ENCODE assay signal across 21 cellular contexts in genomic region chr13:47298506-47298905, GRCh38.
A peak's percentile ranks its signal among the peaks of the same experiment; 100 is the strongest.
DNase-seq lines count a peak whose midpoint lies in the region; ATAC-seq, FAIRE-seq and TF ChIP-seq lines count a peak whose summit lies in the region.
"Had no signal": no experiment of that assay in that cellular context is flagged by ENCODE, and none has a peak within 500 bp of the region (broad histone marks: within the 10 kb centered on the region; RNA-seq: fewer than 3 reads in every experiment).

No MANE protein-coding gene starts in this region.

- DNase-seq in ELR (ENCODE audit: low read depth) (peak; percentile 36), PC-3 (peak; percentile 55), fibroblast of lung (ENCODE audit: low read depth in 2 of 2) (peak; percentile 39 to 71), mesenchymal stem cell (peak; percentile 18), NCI-H1105 treated with DMSO at 0.1 percent for 48 hours (lab: John Stamatoyannopoulos, UW) (no peak), NCI-H1417 (lab: John Stamatoyannopoulos, UW) (no peak), H54 (ENCODE audit: insufficient read length, low spot score) (no peak)
- DNase-seq in activated CD8-positive, alpha-beta T cell treated with anti-CD3 and anti-CD28 coated beads for 36 hours: no peak
- DNase-seq: ACHN; C1 segment of cervical spinal cord; CD8-positive, alpha-beta memory T cell; GOT3; KBM-7; MV-4-11; NCI-H1436; NCI-H1930; NCI-H69; NK-92 treated with Interleukin-12 subunit alpha and Interleukin-12 subunit beta, amount 100 ng/mL, for 24 hours; RPMI8226; SIG-M5 had no signal

- H3K4ac ChIP-seq in mesenchymal stem cell (ENCODE audit: low read depth in 1 of 2, low read length in 2 of 2): peak overlapping the region in 1 of 2 experiments; percentile 9

- no peak overlapping the region for H2AK5ac ChIP-seq in mesenchymal stem cell (ENCODE audit: low read length, severe bottlenecking)

- no peak overlapping the region for H2BK120ac ChIP-seq in mesenchymal stem cell (ENCODE audit: low read depth, low read length)

- H3K4me3 ChIP-seq in PC-3 (ENCODE audit: low read length) (no peak overlapping the region), fibroblast of lung (replicated peaks in 1 of 4; ENCODE audit: control extremely low read depth in 1 of 4, insufficient read depth in 1 of 4, low read depth in 3 of 4, low read length in 4 of 4) (no peak overlapping the region), mesenchymal stem cell (ENCODE audit: insufficient read depth in 1 of 2, low read depth in 1 of 2, low read length in 2 of 2) (no peak overlapping the region)

- no peak for ATAC-seq in PC-3
- ATAC-seq in activated CD8-positive, alpha-beta T cell treated with anti-CD3 and anti-CD28 coated beads for 36 hours: no peak

- H3K9me3 ChIP-seq in PC-3 (ENCODE audit: low read length): no peaks in the 10 kb centered on the region
- no peaks in the 10 kb centered on the region for H3K9me3 ChIP-seq in fibroblast of lung (ENCODE audit: control insufficient read depth, insufficient read depth, low read depth, low read length)
- no peaks in the 10 kb centered on the region for H3K9me3 ChIP-seq in mesenchymal stem cell (ENCODE audit: control insufficient read depth, low read length)

- H3K9ac ChIP-seq in PC-3 (ENCODE audit: low read length) (no peak overlapping the region), fibroblast of lung (ENCODE audit: insufficient read depth, low read length) (no peak overlapping the region), mesenchymal stem cell (ENCODE audit: low read length) (no peak overlapping the region)

- intact Hi-C loops in PC-3 (cut with micrococcal nuclease): no loop called here
- intact Hi-C loops in activated CD8-positive, alpha-beta T cell treated with anti-CD3 and anti-CD28 coated beads for 36 hours (cut with micrococcal nuclease): no loop called here

- no peak overlapping the region for H3K18ac ChIP-seq in mesenchymal stem cell (ENCODE audit: low read depth in 1 of 2, low read length in 2 of 2)

- H2BK5ac ChIP-seq in mesenchymal stem cell (ENCODE audit: low read depth, low read length, poor library complexity, severe bottlenecking): no peak overlapping the region

- no peaks in the 10 kb centered on the region for H3K4me1 Mint-ChIP-seq in activated CD8-positive, alpha-beta T cell treated with anti-CD3 and anti-CD28 coated beads for 36 hours (ENCODE audit: low read depth)
- H3K4me1 Mint-ChIP-seq: CD8-positive, alpha-beta memory T cell had no signal

- H3K27me3 Mint-ChIP-seq in activated CD8-positive, alpha-beta T cell treated with anti-CD3 and anti-CD28 coated beads for 36 hours: no peaks in the 10 kb centered on the region

- no peak overlapping the region for H2BK15ac ChIP-seq in mesenchymal stem cell (ENCODE audit: low read depth, poor library complexity, severe bottlenecking)

- no peaks in the 10 kb centered on the region for H3K9me2 ChIP-seq in PC-3 (replicated peaks; ENCODE audit: low read length)

- no peaks in the 10 kb centered on the region for H3K79me1 ChIP-seq in mesenchymal stem cell (replicated peaks; ENCODE audit: low read length, poor library complexity, severe bottlenecking)

- H3K36me3 Mint-ChIP-seq in activated CD8-positive, alpha-beta T cell treated with anti-CD3 and anti-CD28 coated beads for 36 hours (ENCODE audit: low read depth): no peaks in the 10 kb centered on the region
- H3K36me3 Mint-ChIP-seq: CD8-positive, alpha-beta memory T cell had no signal

- peak overlapping the region in 1 of 2 experiments; percentile 8 for H2BK12ac ChIP-seq in mesenchymal stem cell (ENCODE audit: low read length in 2 of 2)

- H3K9me3 Mint-ChIP-seq in activated CD8-positive, alpha-beta T cell treated with anti-CD3 and anti-CD28 coated beads for 36 hours: no peaks in the 10 kb centered on the region

- H3K4me2 ChIP-seq in PC-3 (ENCODE audit: low read length): no peak overlapping the region
- H3K4me2 ChIP-seq in fibroblast of lung (ENCODE audit: extremely low read depth, insufficient read depth, low read length): no peak overlapping the region
- no peak overlapping the region for H3K4me2 ChIP-seq in mesenchymal stem cell (ENCODE audit: low read length, poor library complexity, severe bottlenecking)

- H3K79me2 ChIP-seq in PC-3 (ENCODE audit: low read length): no peaks in the 10 kb centered on the region
- H3K79me2 ChIP-seq in fibroblast of lung (ENCODE audit: control insufficient read depth, insufficient read depth, low read length): no peaks in the 10 kb centered on the region

- H3K23ac ChIP-seq in mesenchymal stem cell (ENCODE audit: low read length in 2 of 2): no peak overlapping the region

- H3K27me3 ChIP-seq in PC-3 (ENCODE audit: low read length) (no peaks in the 10 kb centered on the region), fibroblast of lung (ENCODE audit: control insufficient read depth, insufficient read depth, low read length) (no peaks in the 10 kb centered on the region), mesenchymal stem cell (ENCODE audit: control insufficient read depth in 1 of 2, insufficient read depth in 1 of 2, low read length in 2 of 2) (no peaks in the 10 kb centered on the region)

- no peak for FAIRE-seq in H54 (lab: Jason Lieb, UNC)
- FAIRE-seq: D721Med had no signal

- POLR2A ChIA-PET in PC-3 (lab: Charles Lee; ENCODE audit: unreplicated experiment): no interaction called here
- POLR2A ChIA-PET in activated CD8-positive, alpha-beta T cell treated with anti-CD3 and anti-CD28 coated beads for 36 hours (lab: Charles Lee): no interaction called here

- no peak overlapping the region for H4K8ac ChIP-seq in mesenchymal stem cell (ENCODE audit: low read length)

- no peak overlapping the region for H3K14ac ChIP-seq in mesenchymal stem cell (ENCODE audit: low read length in 2 of 2)

- H3K36me3 ChIP-seq in PC-3 (ENCODE audit: low read depth, low read length) (no peaks in the 10 kb centered on the region), fibroblast of lung (ENCODE audit: control insufficient read depth, insufficient read depth, low read length) (no peaks in the 10 kb centered on the region), mesenchymal stem cell (ENCODE audit: control insufficient read depth in 1 of 2, insufficient read depth in 2 of 2, low read depth in 1 of 2, low read length in 2 of 2) (no peaks in the 10 kb centered on the region)

- H4K20me1 ChIP-seq in PC-3 (ENCODE audit: low read length): no peaks in the 10 kb centered on the region
- H4K20me1 ChIP-seq in fibroblast of lung (ENCODE audit: control insufficient read depth, extremely low read depth, insufficient read depth, low read length): no peaks in the 10 kb centered on the region

- no TSS peak for BruUV-seq in PC-3 (replicated peaks; lab: Mats Ljungman, UMichigan)

- H3K27ac ChIP-seq in PC-3 (ENCODE audit: low read length) (peak overlapping the region; percentile 30), fibroblast of lung (ENCODE audit: insufficient read depth, low read length) (no peak overlapping the region), mesenchymal stem cell (ENCODE audit: low read length, poor library complexity, severe bottlenecking) (no peak overlapping the region)

- H2AFZ ChIP-seq in PC-3 (ENCODE audit: low read length) (no peak overlapping the region), fibroblast of lung (ENCODE audit: low read length) (no peak overlapping the region), mesenchymal stem cell (ENCODE audit: low read depth, low read length) (no peak overlapping the region)

- H3K4me3 Mint-ChIP-seq in activated CD8-positive, alpha-beta T cell treated with anti-CD3 and anti-CD28 coated beads for 36 hours: no peak overlapping the region
- H3K4me3 Mint-ChIP-seq: CD8-positive, alpha-beta memory T cell had no signal

- TF ChIP-seq POLR2A in H54 (IDR thresholded peaks at IDR 0.05; ENCODE audit: low read depth, low read length): no peak

- CTCF ChIA-PET in PC-3 (lab: Charles Lee): no interaction called here
- CTCF ChIA-PET in activated CD8-positive, alpha-beta T cell treated with anti-CD3 and anti-CD28 coated beads for 36 hours (lab: Charles Lee): no interaction called here

- no peak overlapping the region for H3K27ac Mint-ChIP-seq in activated CD8-positive, alpha-beta T cell treated with anti-CD3 and anti-CD28 coated beads for 36 hours
- H3K27ac Mint-ChIP-seq: CD8-positive, alpha-beta memory T cell had no signal

- TF ChIP-seq CTCF in PC-3 (conservative IDR thresholded peaks at IDR 0.05; ENCODE audit: low read depth, low read length) (no peak), fibroblast of lung (conservative IDR thresholded peaks at IDR 0.05 in 1 of 2, IDR thresholded peaks at IDR 0.05 in 1 of 2; ENCODE audit: low read depth in 1 of 2, low read length in 2 of 2) (no peak)
- no peak for TF ChIP-seq CTCF in activated CD8-positive, alpha-beta T cell treated with anti-CD3 and anti-CD28 coated beads for 36 hours (IDR thresholded peaks at IDR 0.05)

- H3K4me1 ChIP-seq in PC-3 (ENCODE audit: insufficient read depth, low read length) (peaks cover 13% of the 10 kb centered on the region; the same call in 1 of the 2 replicates), fibroblast of lung (ENCODE audit: control insufficient read depth, extremely low read depth, insufficient read depth, low read length) (no peaks in the 10 kb centered on the region), mesenchymal stem cell (ENCODE audit: control insufficient read depth, insufficient read depth, low read depth, low read length) (no peaks in the 10 kb centered on the region)

- 62% methylated on average over 2 of the region's 2 CpGs for WGBS in mesenchymal stem cell

- H3F3A ChIP-seq in PC-3 (ENCODE audit: low read length, unreplicated experiment): no peaks in the 10 kb centered on the region

- no peak overlapping the region for H4K91ac ChIP-seq in mesenchymal stem cell (ENCODE audit: low read length)

Comparison
In these comparisons a context has a peak if more than half of its experiments do, and no peak if none do; other contexts are left out.
1. DNase-seq: peak in ELR (single experiment), PC-3 (single experiment), fibroblast of lung (2 of 2) and mesenchymal stem cell (single experiment); none in NCI-H1105 treated with DMSO at 0.1 percent for 48 hours (single experiment), NCI-H1417 (0 of 3), activated CD8-positive, alpha-beta T cell treated with anti-CD3 and anti-CD28 coated beads for 36 hours (single experiment) and H54 (single experiment).